ENCODE assay signal across 8 cellular contexts in the genomic region with DNA sequence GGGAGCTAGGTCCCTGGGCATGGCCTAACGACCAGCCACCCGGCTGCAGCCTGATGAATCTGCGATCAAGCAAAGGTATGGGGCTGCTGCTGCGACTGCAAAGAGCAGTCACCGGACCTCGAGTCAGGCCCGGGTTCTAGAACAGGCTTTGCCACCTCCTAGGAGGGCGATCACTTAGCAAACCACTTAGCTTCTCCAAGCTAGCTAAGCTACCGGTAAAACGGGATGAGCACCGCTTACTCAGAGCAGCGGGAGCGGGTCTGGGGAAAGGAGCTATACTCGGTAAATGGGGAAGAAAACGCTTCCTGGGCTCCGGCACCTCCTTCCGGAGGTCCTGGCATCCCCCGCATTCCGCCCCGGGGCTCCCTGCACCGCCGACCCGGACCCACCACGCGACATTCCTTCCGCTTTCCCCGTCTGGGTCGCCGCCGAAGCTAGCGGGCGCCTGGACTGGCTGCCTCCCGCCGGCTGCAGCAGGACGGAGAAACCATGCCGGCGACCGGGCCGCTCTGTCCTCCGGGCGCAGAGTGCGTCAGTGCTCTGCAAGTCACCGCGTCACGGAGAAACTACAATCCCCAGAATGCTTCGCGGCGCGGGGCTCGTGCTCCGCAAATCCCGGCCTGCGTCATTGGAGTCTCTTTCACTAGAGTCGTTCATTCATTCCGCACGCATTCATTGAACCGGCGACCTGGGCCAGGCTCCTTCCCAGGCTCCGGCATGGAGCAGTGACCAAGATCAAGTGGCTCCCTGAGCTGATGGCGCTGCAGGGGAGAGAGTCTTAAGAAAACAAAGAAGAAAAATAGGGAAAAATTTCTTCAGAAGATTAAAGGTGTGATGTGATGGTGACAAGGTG. TPM values are rescaled to one million over a fixed set of nuclear protein-coding genes. Genes with fewer than 3 reads are reported as not detected.
A peak's percentile ranks its signal among the peaks of the same experiment; 100 is the strongest.
DNase-seq lines count a peak whose midpoint lies in the region; ATAC-seq and TF ChIP-seq lines count a peak whose summit lies in the region.

A gene (minus strand): TSS at position 531 of the 853 bp plus-strand sequence. CDS start 3,779 bp downstream, outside the sequence.

- intact Hi-C loops in testis (cut with DNase I; ENCODE audit: low total_unique reads): no loop called here

- CTCF ChIA-PET in GM10248 (lab: Yijun Ruan, JAX): interaction anchor here (0.8 to 3.3 kb wide), 8 partner anchors 9 to 247 kb away, joined by 3 to 11 read pairs (median 6); no protein-coding TSS in a partner anchor

- peak within 1 kb of the TSS; percentile 92 for H2AFZ ChIP-seq in osteoblast (ENCODE audit: low read length)

- peak within 1 kb of the TSS; percentile 88 to 100 for H3K27ac Mint-ChIP-seq in activated naive CD4-positive, alpha-beta T cell treated with anti-CD3 and anti-CD28 coated beads, Interleukin-2, amount 50 U/mL, for 72 hours

- H3K27ac ChIP-seq in osteoblast (ENCODE audit: low read depth, low read length) (peak within 1 kb of the TSS; percentile 93), testis (peak within 1 kb of the TSS; percentile 87 to 96)

- peak; percentile 82 for ATAC-seq in HG02642 (IDR thresholded peaks at IDR 0.05; ENCODE audit: poor library complexity, unreplicated experiment)
- peak; percentile 75 to 96 for ATAC-seq in activated naive CD4-positive, alpha-beta T cell treated with anti-CD3 and anti-CD28 coated beads, Interleukin-2, amount 50 U/mL, for 72 hours

- peak within 1 kb of the TSS; percentile 79 for H3K4me2 ChIP-seq in osteoblast (ENCODE audit: insufficient read depth, low read length)

- DNase-seq in GM10248 (ENCODE audit: extremely low spot score) (peak; percentile 93), NCI-H1105 treated with DMSO at 0.1 percent for 48 hours (lab: John Stamatoyannopoulos, UW) (peak; percentile 87), SKM-1 treated with dmso at 0.1 percent for 144 hours (lab: John Stamatoyannopoulos, UW; ENCODE audit: unreplicated experiment) (peak; percentile 87), glomerular endothelial cell (ENCODE audit: extremely low read depth, low read depth, low spot score) (no peak), osteoblast (ENCODE audit: insufficient read length, low spot score, missing footprints) (peak; percentile 98), testis (peak; percentile 97)
- peak; percentile 88 to 89 for DNase-seq in activated naive CD4-positive, alpha-beta T cell treated with anti-CD3 and anti-CD28 coated beads, Interleukin-2, amount 50 U/mL, for 72 hours (ENCODE audit: low spot score in 2 of 2)

- no peaks in the 10 kb centered on the region for H3K9me3 ChIP-seq in osteoblast (ENCODE audit: low read depth, low read length)
- H3K9me3 ChIP-seq in testis: no peaks in the 10 kb centered on the region

- 0 to 1% methylated on average over 30 to 60 of the region's 60 CpGs for WGBS in testis, 2 donors

- peaks cover 4% of the 10 kb centered on the region for H4K20me1 ChIP-seq in osteoblast (ENCODE audit: insufficient read depth, low read length)

- peak; percentile 83 for TF ChIP-seq POLR2A in testis (IDR thresholded peaks at IDR 0.05)

- H3K36me3 Mint-ChIP-seq in activated naive CD4-positive, alpha-beta T cell treated with anti-CD3 and anti-CD28 coated beads, Interleukin-2, amount 50 U/mL, for 72 hours: peaks cover 11 to 15% of the 10 kb centered on the region in 2 donors

- TF ChIP-seq CTCF in GM10248 (IDR thresholded peaks at IDR 0.05; ENCODE audit: control extremely low read depth, extremely low read depth, low read depth, missing control alignments) (no peak), osteoblast (IDR thresholded peaks at IDR 0.05; ENCODE audit: extremely low read depth, low read depth, low read length) (no peak), testis (IDR thresholded peaks at IDR 0.05) (no peak)

- H3K9me3 Mint-ChIP-seq in activated naive CD4-positive, alpha-beta T cell treated with anti-CD3 and anti-CD28 coated beads, Interleukin-2, amount 50 U/mL, for 72 hours: no peaks in the 10 kb centered on the region

- H3K4me3 ChIP-seq in osteoblast (ENCODE audit: insufficient read depth, low read length) (peak within 1 kb of the TSS; percentile 83), testis (peak within 1 kb of the TSS; percentile 69 to 97)

- peaks cover 51% of the 10 kb centered on the region for H3K79me2 ChIP-seq in osteoblast (ENCODE audit: insufficient read depth, low read length)

- peaks cover 17% of the 10 kb centered on the region for H3K36me3 ChIP-seq in osteoblast (ENCODE audit: insufficient read depth, low read length)
- H3K36me3 ChIP-seq in testis (ENCODE audit: low read depth, missing control alignments): no peaks in the 10 kb centered on the region

- POLR2A ChIA-PET in GM10248 (lab: Yijun Ruan, JAX): interaction anchor here (2.6 kb wide), 1 partner anchor 11 kb away, joined by 15 read pairs; no protein-coding TSS in a partner anchor

- H3K27me3 ChIP-seq in osteoblast (ENCODE audit: insufficient read depth, low read length) (no peaks in the 10 kb centered on the region), testis (no peaks in the 10 kb centered on the region)

- H3K4me1 ChIP-seq in osteoblast (ENCODE audit: insufficient read depth, low read length): peaks cover 23% of the 10 kb centered on the region
- H3K4me1 ChIP-seq in testis: peaks cover 24% of the 10 kb centered on the region

RNA-seq across cellular contexts. Expression of the gene that starts here (rescaled TPM):
- total RNA-seq in activated naive CD4-positive, alpha-beta T cell treated with anti-CD3 and anti-CD28 coated beads, Interleukin-2, amount 50 U/mL, for 72 hours: 10 to 100 TPM; 34.3 to 34.6 TPM
- total RNA-seq in glomerular endothelial cell: 29.1 and 29.8 TPM in 2 replicates
- total RNA-seq in osteoblast: 4.4 and 6.2 TPM in 2 replicates
- total RNA-seq in testis: 100 to 1,000 TPM in 1 of 2 donors, 10 to 100 TPM in 1; 73.6 to 106 TPM
- polyA plus RNA-seq in testis (ENCODE audit: insufficient read depth, low read depth, low replicate concordance): 69.1 TPM
